ENCODE assay signal across 8 cellular contexts in genomic region chr6:157240059-157240959, GRCh38.
A peak's percentile ranks its signal among the peaks of the same experiment; 100 is the strongest.
DNase-seq lines count a peak whose midpoint lies in the region; ATAC-seq and TF ChIP-seq lines count a peak whose summit lies in the region.

No MANE protein-coding gene starts in this region.

- peak overlapping the region; percentile 35 for H3K4me3 ChIP-seq in fibroblast of mammary gland (ENCODE audit: control insufficient read depth, low read depth, low read length)

- peak; percentile 53 to 72 (median 71) for DNase-seq in NCI-H1417 (lab: John Stamatoyannopoulos, UW)
- no peak for DNase-seq in NCI-H1417 treated with DMSO at 0.1 percent for 48 hours (lab: John Stamatoyannopoulos, UW)
- DNase-seq in NOMO-1 treated with DMSO at 0.1 percent for 48 hours (lab: John Stamatoyannopoulos, UW; ENCODE audit: unreplicated experiment), result peak; percentile 20
- DNase-seq in fibroblast of mammary gland (ENCODE audit: low read depth), result peak; percentile 82
- DNase-seq in renal cortical epithelial cell (ENCODE audit: low read depth), result peak; percentile 84
- no peak for DNase-seq in activated naive CD4-positive, alpha-beta T cell (lab: John Stamatoyannopoulos, UW)
- DNase-seq in activated gamma-delta T cell treated with Interleukin-2 at 50 U/mL for 16 hours, result no peak

- TF ChIP-seq CTCF in fibroblast of mammary gland (conservative IDR thresholded peaks at IDR 0.05; ENCODE audit: control insufficient read depth, insufficient read depth, low read depth, low read length), result no peak

- ATAC-seq in GM18517 (IDR thresholded peaks at IDR 0.05; ENCODE audit: unreplicated experiment), result no peak

Comparison
In these comparisons a context has a peak if more than half of its experiments do, and no peak if none do; other contexts are left out.
1. DNase-seq: peak in NCI-H1417 (3 of 3), NOMO-1 treated with DMSO at 0.1 percent for 48 hours (single experiment), fibroblast of mammary gland (single experiment) and renal cortical epithelial cell (single experiment); none in NCI-H1417 treated with DMSO at 0.1 percent for 48 hours (single experiment), activated naive CD4-positive, alpha-beta T cell (0 of 4) and activated gamma-delta T cell treated with Interleukin-2 at 50 U/mL for 16 hours (single experiment).